9 cellular contexts compared by ENCODE assay signal in the genomic region with DNA sequence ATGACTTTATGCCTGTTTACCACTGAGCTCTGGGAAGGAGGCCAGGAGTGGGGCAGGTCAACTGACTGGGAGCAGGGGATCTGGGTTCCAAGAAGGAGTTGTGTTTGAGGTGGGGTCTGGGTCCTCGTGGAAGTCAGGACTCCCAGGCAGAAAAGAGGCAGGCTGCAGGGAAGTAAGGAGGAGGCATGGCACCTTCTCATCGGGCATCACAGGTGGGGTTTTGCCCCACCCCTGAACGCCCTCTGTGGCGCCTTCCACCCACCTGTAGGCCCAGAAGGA. TPM values are rescaled to one million over a fixed set of nuclear protein-coding genes. Genes with fewer than 3 reads are reported as not detected.
DNase-seq lines count a peak whose midpoint lies in the region; ATAC-seq, FAIRE-seq and TF ChIP-seq lines count a peak whose summit lies in the region.
"Had no signal": no experiment of that assay in that cellular context is flagged by ENCODE, and none has a peak within 500 bp of the region (broad histone marks: within the 10 kb centered on the region; RNA-seq: fewer than 3 reads in every experiment).

No MANE protein-coding gene starts in this region.

- no peaks in the 10 kb centered on the region for H3K9me3 Mint-ChIP-seq in activated T-helper 2 cell treated with anti-CD3 and anti-CD28 coated beads, Interferon-gamma antibody, Interleukin-2, Interleukin-4, amounts not matched to agents 10 μg/mL and 5 μg/mL and 100 μg/mL, durations not matched to agents 14 hours and 24 hours and 36 hours
- no peaks in the 10 kb centered on the region for H3K9me3 Mint-ChIP-seq in stimulated activated naive CD8-positive, alpha-beta T cell treated with anti-CD3 and anti-CD28 coated beads, Interleukin-15, Interleukin-2, amounts not matched to agents 100 ng/mL and 50 ng/mL, for 24 hours

- no peaks in the 10 kb centered on the region for H3K9me3 ChIP-seq in kidney (ENCODE audit: control insufficient read depth in 1 of 2, low read length in 2 of 2)

- no peak for FAIRE-seq in kidney (lab: Jason Lieb, UNC)

- H3K4me3 Mint-ChIP-seq in activated T-helper 2 cell treated with anti-CD3 and anti-CD28 coated beads, Interferon-gamma antibody, Interleukin-2, Interleukin-4, amounts not matched to agents 10 μg/mL and 5 μg/mL and 100 μg/mL, durations not matched to agents 14 hours and 24 hours and 36 hours (ENCODE audit: low read depth) = peak overlapping the region; percentile 75
- peak overlapping the region; percentile 76 for H3K4me3 Mint-ChIP-seq in stimulated activated naive CD8-positive, alpha-beta T cell treated with anti-CD3 and anti-CD28 coated beads, Interleukin-15, Interleukin-2, amounts not matched to agents 100 ng/mL and 50 ng/mL, for 24 hours

- peak overlapping the region; percentile 18 to 49 for H3K4me3 ChIP-seq in kidney (ENCODE audit: low read length in 2 of 2)

- H3K27me3 Mint-ChIP-seq in activated T-helper 2 cell treated with anti-CD3 and anti-CD28 coated beads, Interferon-gamma antibody, Interleukin-2, Interleukin-4, amounts not matched to agents 10 μg/mL and 5 μg/mL and 100 μg/mL, durations not matched to agents 14 hours and 24 hours and 36 hours (ENCODE audit: low read depth) = no peaks in the 10 kb centered on the region
- H3K27me3 Mint-ChIP-seq in stimulated activated naive CD8-positive, alpha-beta T cell treated with anti-CD3 and anti-CD28 coated beads, Interleukin-15, Interleukin-2, amounts not matched to agents 100 ng/mL and 50 ng/mL, for 24 hours = no peaks in the 10 kb centered on the region

- peak overlapping the region in 1 of 2 donors; percentile 17 for H3K9ac ChIP-seq in kidney (ENCODE audit: low read length in 2 of 2)

- peaks cover 8 to 17% of the 10 kb centered on the region in 2 donors for H3K36me3 ChIP-seq in kidney (ENCODE audit: control insufficient read depth in 1 of 2, insufficient read depth in 2 of 2, low read length in 2 of 2)

- DNase-seq in DMS79 treated with DMSO at 0.1 percent for 48 hours (lab: John Stamatoyannopoulos, UW) (peak; percentile 41), DMS79 (lab: John Stamatoyannopoulos, UW) (no peak), kidney (no peak), NCI-H1105 treated with DMSO at 0.1 percent for 48 hours (lab: John Stamatoyannopoulos, UW) (no peak)
- no peak for DNase-seq in activated T-helper 2 cell treated with anti-CD3 and anti-CD28 coated beads, Interferon-gamma antibody, Interleukin-2, Interleukin-4, amounts not matched to agents 10 μg/mL and 5 μg/mL and 100 μg/mL, durations not matched to agents 14 hours and 24 hours and 36 hours (ENCODE audit: low spot score)

- TF ChIP-seq CTCF in kidney (IDR thresholded peaks at IDR 0.05; ENCODE audit: borderline replicate concordance, extremely low read depth, insufficient read depth) = no peak

- peaks cover 38 to 44% of the 10 kb centered on the region in 2 donors for H3K4me1 ChIP-seq in kidney (ENCODE audit: control insufficient read depth in 1 of 2, insufficient read depth in 1 of 2, low read depth in 1 of 2, low read length in 2 of 2)

- H3K27ac ChIP-seq in kidney (ENCODE audit: low read depth in 2 of 2, low read length in 2 of 2) = peak overlapping the region; percentile 68 to 72

- H3K4me1 Mint-ChIP-seq in activated T-helper 2 cell treated with anti-CD3 and anti-CD28 coated beads, Interferon-gamma antibody, Interleukin-2, Interleukin-4, amounts not matched to agents 10 μg/mL and 5 μg/mL and 100 μg/mL, durations not matched to agents 14 hours and 24 hours and 36 hours (ENCODE audit: low read depth) = peaks cover 52% of the 10 kb centered on the region
- H3K4me1 Mint-ChIP-seq in stimulated activated naive CD8-positive, alpha-beta T cell treated with anti-CD3 and anti-CD28 coated beads, Interleukin-15, Interleukin-2, amounts not matched to agents 100 ng/mL and 50 ng/mL, for 24 hours (ENCODE audit: low read depth) = peaks cover 63% of the 10 kb centered on the region

- peak overlapping the region; percentile 61 for H3K27ac Mint-ChIP-seq in activated T-helper 2 cell treated with anti-CD3 and anti-CD28 coated beads, Interferon-gamma antibody, Interleukin-2, Interleukin-4, amounts not matched to agents 10 μg/mL and 5 μg/mL and 100 μg/mL, durations not matched to agents 14 hours and 24 hours and 36 hours
- peak overlapping the region; percentile 78 for H3K27ac Mint-ChIP-seq in stimulated activated naive CD8-positive, alpha-beta T cell treated with anti-CD3 and anti-CD28 coated beads, Interleukin-15, Interleukin-2, amounts not matched to agents 100 ng/mL and 50 ng/mL, for 24 hours

- intact Hi-C loops in activated T-helper 2 cell treated with anti-CD3 and anti-CD28 coated beads, Interferon-gamma antibody, Interleukin-2, Interleukin-4, amounts not matched to agents 10 μg/mL and 5 μg/mL and 100 μg/mL, durations not matched to agents 14 hours and 24 hours and 36 hours (cut with micrococcal nuclease) = no loop called here
- intact Hi-C loops in kidney (cut with DNase I) = no loop called here

- ATAC-seq in GM18867 (IDR thresholded peaks at IDR 0.05; ENCODE audit: unreplicated experiment) = no peak
- ATAC-seq in GM21381 (IDR thresholded peaks at IDR 0.05; ENCODE audit: unreplicated experiment) = no peak

- peaks cover 65% of the 10 kb centered on the region for H3K36me3 Mint-ChIP-seq in activated T-helper 2 cell treated with anti-CD3 and anti-CD28 coated beads, Interferon-gamma antibody, Interleukin-2, Interleukin-4, amounts not matched to agents 10 μg/mL and 5 μg/mL and 100 μg/mL, durations not matched to agents 14 hours and 24 hours and 36 hours (ENCODE audit: low read depth)
- peaks cover 55% of the 10 kb centered on the region for H3K36me3 Mint-ChIP-seq in stimulated activated naive CD8-positive, alpha-beta T cell treated with anti-CD3 and anti-CD28 coated beads, Interleukin-15, Interleukin-2, amounts not matched to agents 100 ng/mL and 50 ng/mL, for 24 hours (ENCODE audit: low read depth)

RNA-seq across cellular contexts. Expression of gene LTB4R2, which starts 0.4 kb away (rescaled TPM):
- 7.9 and 9.5 TPM in 2 replicates for total RNA-seq in activated T-helper 2 cell treated with anti-CD3 and anti-CD28 coated beads, Interferon-gamma antibody, Interleukin-2, Interleukin-4, amounts not matched to agents 10 μg/mL and 5 μg/mL and 100 μg/mL, durations not matched to agents 14 hours and 24 hours and 36 hours
- total RNA-seq in kidney = 9.2 TPM
- 0.67 TPM for polyA plus RNA-seq in kidney (ENCODE audit: insufficient read depth, low read depth, low replicate concordance)

RNA-seq across cellular contexts. Expression of gene LTB4R, which starts 1.0 kb away (rescaled TPM):
- 10.7 and 11.9 TPM in 2 replicates for total RNA-seq in activated T-helper 2 cell treated with anti-CD3 and anti-CD28 coated beads, Interferon-gamma antibody, Interleukin-2, Interleukin-4, amounts not matched to agents 10 μg/mL and 5 μg/mL and 100 μg/mL, durations not matched to agents 14 hours and 24 hours and 36 hours
- total RNA-seq in kidney = 9.3 TPM
- 4.6 TPM for polyA plus RNA-seq in kidney (ENCODE audit: insufficient read depth, low read depth, low replicate concordance)

RNA-seq across cellular contexts. Expression of gene CIDEB, which starts 2.5 kb away (rescaled TPM):
- 19.6 and 24.7 TPM in 2 replicates for total RNA-seq in activated T-helper 2 cell treated with anti-CD3 and anti-CD28 coated beads, Interferon-gamma antibody, Interleukin-2, Interleukin-4, amounts not matched to agents 10 μg/mL and 5 μg/mL and 100 μg/mL, durations not matched to agents 14 hours and 24 hours and 36 hours
- total RNA-seq in kidney = 22.4 TPM
- 49.7 TPM for polyA plus RNA-seq in kidney (ENCODE audit: insufficient read depth, low read depth, low replicate concordance)
- total RNA-seq: A172 had no signal

RNA-seq across cellular contexts. Expression of gene NOP9, which starts 10.7 kb away (rescaled TPM):
- total RNA-seq in activated T-helper 2 cell treated with anti-CD3 and anti-CD28 coated beads, Interferon-gamma antibody, Interleukin-2, Interleukin-4, amounts not matched to agents 10 μg/mL and 5 μg/mL and 100 μg/mL, durations not matched to agents 14 hours and 24 hours and 36 hours = 39.7 and 42.0 TPM in 2 replicates
- total RNA-seq in kidney = 25.7 TPM
- 8.6 TPM for polyA plus RNA-seq in kidney (ENCODE audit: insufficient read depth, low read depth, low replicate concordance)

RNA-seq across cellular contexts. Expression of gene DHRS1, which starts 10.7 kb away (rescaled TPM):
- 9.7 and 10.4 TPM in 2 replicates for total RNA-seq in activated T-helper 2 cell treated with anti-CD3 and anti-CD28 coated beads, Interferon-gamma antibody, Interleukin-2, Interleukin-4, amounts not matched to agents 10 μg/mL and 5 μg/mL and 100 μg/mL, durations not matched to agents 14 hours and 24 hours and 36 hours
- total RNA-seq in kidney = 32.7 TPM
- 56.7 TPM for polyA plus RNA-seq in kidney (ENCODE audit: insufficient read depth, low read depth, low replicate concordance)
